ENCODE assay signal across 17 cellular contexts in genomic region chr21:42583150-42583991, GRCh38.
DNase-seq lines count a peak whose midpoint lies in the region; ATAC-seq, FAIRE-seq and TF ChIP-seq lines count a peak whose summit lies in the region.
"Had no signal": no experiment of that assay in that cellular context is flagged by ENCODE, and none has a peak within 500 bp of the region (broad histone marks: within the 10 kb centered on the region; RNA-seq: fewer than 3 reads in every experiment).

No MANE protein-coding gene starts in this region.

- 94% methylated on average over 7 of the region's 18 CpGs for WGBS in right lobe of liver (ENCODE audit: insufficient coverage, low coverage, low lambda C conversion rate, missing lambda C conversion rate)
- 49% methylated on average over 16 of the region's 18 CpGs for WGBS in HepG2 (ENCODE audit: low lambda C conversion rate)
- WGBS in H1 (ENCODE audit: extremely low coverage in 1 of 2, insufficient coverage in 1 of 2, insufficient read length in 1 of 2, insufficient replicate concordance in 2 of 2, low coverage in 1 of 2, low lambda C conversion rate in 2 of 2, missing lambda C conversion rate in 1 of 2), 2 experiments: 83% methylated on average over 18 of the region's 18 CpGs; no CpG with 5 or more reads in 1 of the 2 experiments
- no CpG with 5 or more reads among the region's 18 CpGs for WGBS in neuronal stem cell (ENCODE audit: extremely low coverage in 2 of 2, insufficient read length in 2 of 2, insufficient replicate concordance in 1 of 2), 2 donors
- WGBS in mesendoderm (ENCODE audit: extremely low coverage, insufficient coverage, low lambda C conversion rate): no CpG with 5 or more reads among the region's 18 CpGs

- H2BK15ac ChIP-seq in H1 (ENCODE audit: low read length) (no peak overlapping the region), neuronal stem cell (ENCODE audit: low read length) (peak overlapping the region; percentile 22), mesendoderm (replicated peaks; ENCODE audit: low read depth) (no peak overlapping the region)

- H3K79me2 ChIP-seq in HepG2 (ENCODE audit: insufficient read depth, low read length) (no peaks in the 10 kb centered on the region), H1 (ENCODE audit: control insufficient read depth in 1 of 2, insufficient read depth in 2 of 2, low read length in 2 of 2) (no peaks in the 10 kb centered on the region), mesendoderm (ENCODE audit: control insufficient read depth, insufficient read depth, low read length) (no peaks in the 10 kb centered on the region)

- H3K9ac ChIP-seq in HepG2 (ENCODE audit: insufficient read depth, low read depth, low read length) (no peak overlapping the region), H1 (replicated peaks in 1 of 4; ENCODE audit: extremely low read depth in 1 of 4, low read depth in 3 of 4, low read length in 3 of 4) (no peak overlapping the region), neuronal stem cell (ENCODE audit: low read depth, low read length, poor library complexity) (no peak overlapping the region), mesendoderm (ENCODE audit: low read length) (no peak overlapping the region)
- H3K9ac ChIP-seq: KMS-11 had no signal

- H3K18ac ChIP-seq in H1 (ENCODE audit: extremely low read depth, low read length) (no peak overlapping the region), neuronal stem cell (ENCODE audit: low read length) (no peak overlapping the region), mesendoderm (ENCODE audit: low read length) (no peak overlapping the region)

- H2AK5ac ChIP-seq in H1 (ENCODE audit: low read depth, low read length) (no peak overlapping the region), neuronal stem cell (ENCODE audit: low read depth, low read length) (peak overlapping the region; percentile 73), mesendoderm (ENCODE audit: low read length) (no peak overlapping the region)

- H3K36me3 ChIP-seq in right lobe of liver (no peaks in the 10 kb centered on the region), HepG2 (replicated peaks in 1 of 2; ENCODE audit: control insufficient read depth in 1 of 2, insufficient read depth in 2 of 2, low read length in 2 of 2) (no peaks in the 10 kb centered on the region), H1 (ENCODE audit: control insufficient read depth in 2 of 4, insufficient read depth in 4 of 4, low read length in 3 of 4) (no peaks in the 10 kb centered on the region), neuronal stem cell (replicated peaks in 1 of 2; ENCODE audit: control insufficient read depth in 2 of 2, insufficient read depth in 2 of 2, low read length in 2 of 2) (no peaks in the 10 kb centered on the region), mesendoderm (ENCODE audit: control insufficient read depth, insufficient read depth, low read length) (no peaks in the 10 kb centered on the region)

- no peaks in the 10 kb centered on the region for H3K9me3 ChIP-seq in right lobe of liver
- no peaks in the 10 kb centered on the region for H3K9me3 ChIP-seq in HepG2 (ENCODE audit: low read length)
- peaks cover 0 to 3% of the 10 kb centered on the region in 2 experiments; a peak in 1 of 4 replicates for H3K9me3 ChIP-seq in H1 (ENCODE audit: insufficient read depth in 2 of 2, low read depth in 1 of 2, low read length in 1 of 2)
- peaks cover 1 to 2% of the 10 kb centered on the region in 2 donors for H3K9me3 ChIP-seq in neuronal stem cell (replicated peaks in 1 of 2; ENCODE audit: control insufficient read depth in 2 of 2, insufficient read depth in 1 of 2, low read depth in 1 of 2, low read length in 2 of 2)

- intact Hi-C loops in right lobe of liver (cut with DNase I) (no loop called here), HepG2 (cut with micrococcal nuclease; ENCODE audit: unreplicated experiment) (no loop called here)

- H4K5ac ChIP-seq in H1 (ENCODE audit: insufficient read length, low read depth, low read length) (no peak overlapping the region), mesendoderm (ENCODE audit: low read length) (no peak overlapping the region)

- H2AFZ ChIP-seq in HepG2 (ENCODE audit: low read length): no peak overlapping the region
- no peak overlapping the region for H2AFZ ChIP-seq in H1 (ENCODE audit: low read length)
- H2AFZ ChIP-seq in neuronal stem cell (ENCODE audit: low read length): no peak overlapping the region
- H2AFZ ChIP-seq: GM23338, PC-9 had no signal

- H2BK120ac ChIP-seq in H1 (replicated peaks; ENCODE audit: low read depth, low read length) (no peak overlapping the region), neuronal stem cell (ENCODE audit: low read depth, low read length) (no peak overlapping the region), mesendoderm (ENCODE audit: low read depth, low read length) (no peak overlapping the region)

- H3K4me3 ChIP-seq in right lobe of liver (no peak overlapping the region), HepG2 (replicated peaks in 1 of 3; ENCODE audit: insufficient read depth in 1 of 3, low read depth in 2 of 3, low read length in 3 of 3) (no peak overlapping the region), H1 (ENCODE audit: extremely low read depth in 1 of 4, insufficient read depth in 2 of 4, low read depth in 3 of 4, low read length in 4 of 4) (no peak overlapping the region), neuronal stem cell (ENCODE audit: low read length in 2 of 2) (no peak overlapping the region), mesendoderm (ENCODE audit: low read length) (no peak overlapping the region)
- H3K4me3 ChIP-seq: GM23338, PC-9 had no signal

- TF ChIP-seq POLR2A in right lobe of liver (IDR thresholded peaks at IDR 0.05): no peak
- TF ChIP-seq POLR2A in HepG2 (IDR thresholded peaks at IDR 0.05; ENCODE audit: insufficient read depth in 1 of 2, low read depth in 2 of 2, low read length in 2 of 2): no peak
- no peak for TF ChIP-seq POLR2A in H1 (IDR thresholded peaks at IDR 0.05; ENCODE audit: control extremely low read depth in 1 of 2, low read depth in 2 of 2, low read length in 2 of 2)

- H3K56ac ChIP-seq in H1 (replicated peaks; ENCODE audit: insufficient read length, low read depth, low read length): no peak overlapping the region
- no peak overlapping the region for H3K56ac ChIP-seq in mesendoderm (ENCODE audit: low read length)

- TF ChIP-seq EP300 in HepG2 (IDR thresholded peaks at IDR 0.05; ENCODE audit: low read depth in 2 of 2, low read length in 2 of 2) (no peak), HepG2 (CRISPR knock-in tag; IDR thresholded peaks at IDR 0.05; ENCODE audit: borderline replicate concordance) (no peak), H1 (IDR thresholded peaks at IDR 0.05; ENCODE audit: borderline replicate concordance in 1 of 2, low read depth in 2 of 2, low read length in 2 of 2) (no peak)

- H3K4me1 ChIP-seq in right lobe of liver (no peaks in the 10 kb centered on the region), HepG2 (ENCODE audit: insufficient read depth, low read length) (0 out of 2 replicates have a peak, but pooled peaks cover 6% of the 10 kb centered on the region), H1 (replicated peaks in 1 of 4; ENCODE audit: control insufficient read depth in 3 of 4, insufficient read depth in 4 of 4, low read length in 3 of 4) (no peaks in the 10 kb centered on the region; a peak in 1 of 7 replicates), neuronal stem cell (ENCODE audit: control insufficient read depth in 2 of 2, insufficient read depth in 1 of 2, low read depth in 1 of 2, low read length in 2 of 2) (peaks cover 0 to 6% of the 10 kb centered on the region in 2 donors), mesendoderm (ENCODE audit: control insufficient read depth, low read depth, low read length) (no peaks in the 10 kb centered on the region)

- CTCF ChIA-PET in HepG2 (lab: Yijun Ruan, JAX; ENCODE audit: low intra/inter-chr PET ratio, low total read pairs) (no interaction called here), H1 (lab: Charles Lee; ENCODE audit: partially characterized antibody) (interaction anchor here (1.0 to 1.9 kb wide), 4 partner anchors 10 to 235 kb away, joined by 3 to 13 read pairs (median 4); no protein-coding TSS in a partner anchor)

- no peak overlapping the region for H3K23ac ChIP-seq in H1 (ENCODE audit: insufficient read length)
- peak overlapping the region; percentile 57 for H3K23ac ChIP-seq in neuronal stem cell (ENCODE audit: low read depth, low read length, poor library complexity)
- H3K23ac ChIP-seq in mesendoderm (ENCODE audit: low read length): no peak overlapping the region

- H3K14ac ChIP-seq in H1 (ENCODE audit: insufficient read length) (no peak overlapping the region), neuronal stem cell (ENCODE audit: low read length) (peak overlapping the region; percentile 76)

- H4K8ac ChIP-seq in H1 (ENCODE audit: extremely low read depth, insufficient read depth, low read length) (no peak overlapping the region), neuronal stem cell (ENCODE audit: low read depth, low read length) (no peak overlapping the region), mesendoderm (ENCODE audit: low read depth, low read length) (no peak overlapping the region)

- ATAC-seq in right lobe of liver: no peak
- ATAC-seq in HepG2: no peak
- ATAC-seq in GM18867 (IDR thresholded peaks at IDR 0.05; ENCODE audit: unreplicated experiment): no peak
- no peak for ATAC-seq in GM21619 (IDR thresholded peaks at IDR 0.05; ENCODE audit: unreplicated experiment)
- ATAC-seq: GM23338 had no signal

- in situ Hi-C loops in HepG2 (cut with HindIII; ENCODE audit: extremely low pct_ligation_motif_present, low pct_unique_long_range_greater_than_20kb): no loop called here

- TF ChIP-seq RAD21 in HepG2 (CRISPR knock-in tag; IDR thresholded peaks at IDR 0.05) (no peak), H1 (IDR thresholded peaks at IDR 0.05 in 1 of 2, conservative IDR thresholded peaks at IDR 0.05 in 1 of 2; ENCODE audit: low read depth in 2 of 2, low read length in 2 of 2) (no peak)

- BruUV-seq in HepG2 (replicated peaks; lab: Mats Ljungman, UMichigan): no TSS peak

- H4K91ac ChIP-seq in H1 (replicated peaks; ENCODE audit: insufficient read length, low read length) (no peak overlapping the region), neuronal stem cell (ENCODE audit: low read depth, low read length, poor library complexity) (no peak overlapping the region)

- H2BK5ac ChIP-seq in H1 (ENCODE audit: low read depth, low read length) (no peak overlapping the region), neuronal stem cell (ENCODE audit: low read length) (peak overlapping the region; percentile 49), mesendoderm (ENCODE audit: low read length) (no peak overlapping the region)

- no peak for TF ChIP-seq CTCF in right lobe of liver (IDR thresholded peaks at IDR 0.05)
- TF ChIP-seq CTCF in HepG2 (CRISPR knock-in tag; IDR thresholded peaks at IDR 0.05): no peak
- no peak for TF ChIP-seq CTCF in H1 (IDR thresholded peaks at IDR 0.05; ENCODE audit: control extremely low read depth in 1 of 3, insufficient read depth in 1 of 3, low read depth in 1 of 3, low read length in 3 of 3)

- H2BK20ac ChIP-seq in H1 (ENCODE audit: low read length): no peak overlapping the region

- no peaks in the 10 kb centered on the region for H3K27me3 ChIP-seq in right lobe of liver
- peaks cover 3 to 44% of the 10 kb centered on the region in 2 experiments for H3K27me3 ChIP-seq in HepG2 (ENCODE audit: control insufficient read depth in 1 of 2, insufficient read depth in 2 of 2, low read length in 2 of 2)
- H3K27me3 ChIP-seq in H1 (replicated peaks in 1 of 4; ENCODE audit: control insufficient read depth in 3 of 4, extremely low read depth in 1 of 4, insufficient read depth in 3 of 4, low read length in 3 of 4): no peaks in the 10 kb centered on the region
- peaks cover 0 to 7% (median 0%) of the 10 kb centered on the region in 3 experiments for H3K27me3 ChIP-seq in neuronal stem cell (ENCODE audit: control insufficient read depth in 3 of 3, insufficient read depth in 3 of 3, low read depth in 1 of 3, low read length in 3 of 3)
- no peaks in the 10 kb centered on the region for H3K27me3 ChIP-seq in mesendoderm (ENCODE audit: insufficient read depth, low read length, poor library complexity)

- H2BK12ac ChIP-seq in H1 (ENCODE audit: low read depth, low read length) (no peak overlapping the region), neuronal stem cell (ENCODE audit: low read length) (no peak overlapping the region)

- H3K4me2 ChIP-seq in HepG2 (ENCODE audit: low read depth, low read length) (no peak overlapping the region), H1 (ENCODE audit: insufficient read depth in 1 of 2, low read depth in 2 of 2, low read length in 2 of 2) (no peak overlapping the region), neuronal stem cell (ENCODE audit: insufficient read depth, low read length, poor library complexity, severe bottlenecking) (no peak overlapping the region), mesendoderm (ENCODE audit: low read length) (no peak overlapping the region)
- H3K4me2 ChIP-seq: GM23338, KMS-11, PC-9 had no signal

- H3K4ac ChIP-seq in H1 (replicated peaks; ENCODE audit: insufficient read length, low read depth, low read length) (no peak overlapping the region), neuronal stem cell (ENCODE audit: low read length) (no peak overlapping the region), mesendoderm (ENCODE audit: low read depth, low read length) (no peak overlapping the region)

- H4K20me1 ChIP-seq in HepG2 (ENCODE audit: insufficient read depth, low read length) (no peaks in the 10 kb centered on the region), H1 (replicated peaks in 1 of 2; ENCODE audit: control insufficient read depth in 1 of 2, insufficient read depth in 2 of 2, low read length in 2 of 2) (no peaks in the 10 kb centered on the region)

- H3K27ac ChIP-seq in right lobe of liver (no peak overlapping the region), HepG2 (ENCODE audit: extremely low read length, insufficient read depth, low read length) (no peak overlapping the region), H1 (ENCODE audit: low read depth, low read length) (no peak overlapping the region), neuronal stem cell (replicated peaks; ENCODE audit: low read length) (no peak overlapping the region), mesendoderm (ENCODE audit: low read depth, low read length) (no peak overlapping the region)
- H3K27ac ChIP-seq: KMS-11, PC-9 had no signal

- POLR2A ChIA-PET in HepG2 (lab: Yijun Ruan, JAX): no interaction called here
- POLR2A ChIA-PET in H1 (lab: Charles Lee; ENCODE audit: partially characterized antibody): interaction anchor here (1.1 kb wide), 1 partner anchor 11 kb away, joined by 3 read pairs; no protein-coding TSS in a partner anchor

- H3K23me2 ChIP-seq in H1 (ENCODE audit: low read depth, low read length): no peaks in the 10 kb centered on the region

- FAIRE-seq in HepG2 (lab: Jason Lieb, UNC): no peak
- no peak for FAIRE-seq in H1 (lab: Jason Lieb, UNC)
- FAIRE-seq: GM18507 had no signal

- H3K79me1 ChIP-seq in H1 (ENCODE audit: low read depth, low read length) (no peaks in the 10 kb centered on the region), neuronal stem cell (ENCODE audit: low read depth, low read length) (no peaks in the 10 kb centered on the region), mesendoderm (ENCODE audit: low read length) (no peaks in the 10 kb centered on the region)

- DNase-seq in right lobe of liver (peak in 2 of 3 donors; percentile 10 to 40), HepG2 (ENCODE audit: low spot score) (no peak), H1 (ENCODE audit: low read depth in 1 of 2, low spot score in 2 of 2) (no peak), neuronal stem cell (ENCODE audit: low spot score) (no peak), mesendoderm (no peak)
- DNase-seq: COR-L47, GF-D8, NCI-H1092, NCI-H2081 treated with DMSO at 0.1 percent for 48 hours, NCI-H510A, NCI-H774, PC-9 had no signal

Comparison
In these comparisons a context has a peak if more than half of its experiments do, and no peak if none do; other contexts are left out.
1. DNase-seq: peak in right lobe of liver (2 of 3); none in HepG2 (single experiment), H1 (0 of 2), neuronal stem cell (single experiment) and mesendoderm (single experiment).